1 cellular context compared by ENCODE assay signal in genomic region chr17:75665981-75666380, GRCh38.
A peak's percentile ranks its signal among the peaks of the same experiment; 100 is the strongest.
TF ChIP-seq lines count a peak whose summit lies in the region.

No MANE protein-coding gene starts in this region.

TF ChIP-seq in HepG2, 621 proteins besides CTCF, POLR2A, EP300 and RAD21:
- TF ChIP-seq, protein P1, sequence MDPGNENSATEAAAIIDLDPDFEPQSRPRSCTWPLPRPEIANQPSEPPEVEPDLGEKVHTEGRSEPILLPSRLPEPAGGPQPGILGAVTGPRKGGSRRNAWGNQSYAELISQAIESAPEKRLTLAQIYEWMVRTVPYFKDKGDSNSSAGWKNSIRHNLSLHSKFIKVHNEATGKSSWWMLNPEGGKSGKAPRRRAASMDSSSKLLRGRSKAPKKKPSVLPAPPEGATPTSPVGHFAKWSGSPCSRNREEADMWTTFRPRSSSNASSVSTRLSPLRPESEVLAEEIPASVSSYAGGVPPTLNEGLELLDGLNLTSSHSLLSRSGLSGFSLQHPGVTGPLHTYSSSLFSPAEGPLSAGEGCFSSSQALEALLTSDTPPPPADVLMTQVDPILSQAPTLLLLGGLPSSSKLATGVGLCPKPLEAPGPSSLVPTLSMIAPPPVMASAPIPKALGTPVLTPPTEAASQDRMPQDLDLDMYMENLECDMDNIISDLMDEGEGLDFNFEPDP (CRISPR knock-in tag; conservative IDR thresholded peaks at IDR 0.05) = 0 out of 2 replicates have a peak, but pooled peaks have one; percentile 59
- no peak for TF ChIP-seq TOE1 (CRISPR knock-in tag; IDR thresholded peaks at IDR 0.05)
- TF ChIP-seq ZNF678 (CRISPR knock-in tag; IDR thresholded peaks at IDR 0.05) = no peak
- no peak for TF ChIP-seq ZBTB4 (CRISPR knock-in tag; IDR thresholded peaks at IDR 0.05; ENCODE audit: borderline replicate concordance)
TF ChIP-seq in HepG2: peak in this region for 1.
